In genomic region chr10:79207096-79207357, GRCh38 we compare ENCODE assay signal across 18 cellular contexts.
DNase-seq lines count a peak whose midpoint lies in the region; ATAC-seq lines count a peak whose summit lies in the region.
"Had no signal": no experiment of that assay in that cellular context is flagged by ENCODE, and none has a peak within 500 bp of the region (broad histone marks: within the 10 kb centered on the region; RNA-seq: fewer than 3 reads in every experiment).

No MANE protein-coding gene starts in this region.

- H3K4me1 ChIP-seq in BLaER1 (peaks cover 74% of the 10 kb centered on the region), trophoblast cell (ENCODE audit: control insufficient read depth in 1 of 2, insufficient read depth in 2 of 2, low read length in 2 of 2) (peaks cover 4 to 14% of the 10 kb centered on the region in 2 experiments)

- H3K4me2 ChIP-seq in BLaER1 (peak overlapping the region; percentile 43), trophoblast cell (ENCODE audit: low read length) (no peak overlapping the region)
- H3K4me2 ChIP-seq: A549, GM23338 had no signal

- H3K27ac Mint-ChIP-seq in activated T-helper 17 cell treated with anti-CD3 and anti-CD28 coated beads, Interleukin-2, amount 50 U/mL, for 72 hours: peak overlapping the region; percentile 25
- H3K27ac Mint-ChIP-seq: CD4-positive, CD25-positive, alpha-beta regulatory T cell; GM23338; IgD-negative memory B cell had no signal

- no peaks in the 10 kb centered on the region for H3K27me3 Mint-ChIP-seq in activated T-helper 17 cell treated with anti-CD3 and anti-CD28 coated beads, Interleukin-2, amount 50 U/mL, for 72 hours
- H3K27me3 Mint-ChIP-seq: CD4-positive, CD25-positive, alpha-beta regulatory T cell; CD8-positive, alpha-beta memory T cell; IgD-negative memory B cell had no signal

- H3K9me3 ChIP-seq in BLaER1 (no peaks in the 10 kb centered on the region), trophoblast cell (ENCODE audit: insufficient read depth, low read depth, low read length) (peaks cover 3% of the 10 kb centered on the region)
- H3K9me3 ChIP-seq: A549 had no signal

- H3K79me1 ChIP-seq in trophoblast cell (ENCODE audit: low read length): no peaks in the 10 kb centered on the region

- H3K36me3 ChIP-seq in BLaER1 (peaks cover 95% of the 10 kb centered on the region), trophoblast cell (ENCODE audit: control insufficient read depth in 1 of 2, insufficient read depth in 2 of 2, low read length in 2 of 2) (peaks cover 71 to 84% of the 10 kb centered on the region in 2 experiments)

- no peaks in the 10 kb centered on the region for H3K27me3 ChIP-seq in BLaER1
- no peaks in the 10 kb centered on the region for H3K27me3 ChIP-seq in trophoblast cell (ENCODE audit: insufficient read depth, low read length)

- H2BK12ac ChIP-seq in trophoblast cell (ENCODE audit: low read length): no peak overlapping the region

- peaks cover 20% of the 10 kb centered on the region for H3K36me3 Mint-ChIP-seq in activated T-helper 17 cell treated with anti-CD3 and anti-CD28 coated beads, Interleukin-2, amount 50 U/mL, for 72 hours (ENCODE audit: low read depth)
- H3K36me3 Mint-ChIP-seq: IgD-negative memory B cell had no signal

- H3K9me3 Mint-ChIP-seq in activated T-helper 17 cell treated with anti-CD3 and anti-CD28 coated beads, Interleukin-2, amount 50 U/mL, for 72 hours: no peaks in the 10 kb centered on the region
- H3K9me3 Mint-ChIP-seq: CD8-positive, alpha-beta memory T cell; GM23338; IgD-negative memory B cell had no signal

- no peak overlapping the region for H2AK5ac ChIP-seq in trophoblast cell (ENCODE audit: low read length)

- H3K4me3 ChIP-seq in BLaER1 (no peak overlapping the region), trophoblast cell (ENCODE audit: low read depth, low read length) (no peak overlapping the region)
- H3K4me3 ChIP-seq: A549, GM23338 had no signal

- H2BK5ac ChIP-seq in trophoblast cell (ENCODE audit: low read depth, low read length, poor library complexity): no peak overlapping the region

- H3K79me2 ChIP-seq in trophoblast cell (ENCODE audit: control insufficient read depth, insufficient read depth, low read length, poor library complexity): no peaks in the 10 kb centered on the region

- H3K18ac ChIP-seq in trophoblast cell (ENCODE audit: low read length): peak overlapping the region; percentile 12

- H3K27ac ChIP-seq in BLaER1 (0 out of 2 replicates have a peak overlapping the region, but pooled peaks have one; percentile 38), trophoblast cell (ENCODE audit: low read depth, low read length) (no peak overlapping the region), substantia nigra (ENCODE audit: low read depth, low read length, poor library complexity, severe bottlenecking) (peak overlapping the region; percentile 26)
- H3K27ac ChIP-seq: 22Rv1, A549 had no signal

- no peak overlapping the region for H2AFZ ChIP-seq in trophoblast cell (ENCODE audit: insufficient read depth, low read length, poor library complexity)
- H2AFZ ChIP-seq: GM23338 had no signal

- H3K14ac ChIP-seq in trophoblast cell (ENCODE audit: low read length): no peak overlapping the region

- peaks cover 98% of the 10 kb centered on the region for H4K20me1 ChIP-seq in BLaER1

- no peak overlapping the region for H4K8ac ChIP-seq in trophoblast cell (ENCODE audit: low read depth, low read length)

- no peak overlapping the region for H3K23ac ChIP-seq in trophoblast cell (ENCODE audit: low read length)

- H4K91ac ChIP-seq in trophoblast cell (ENCODE audit: low read depth, low read length): no peak overlapping the region

- H4K12ac ChIP-seq in trophoblast cell (ENCODE audit: low read depth, low read length): no peak overlapping the region

- H3K9ac ChIP-seq in BLaER1: no peak overlapping the region
- H3K9ac ChIP-seq in trophoblast cell (ENCODE audit: low read length): no peak overlapping the region

- ATAC-seq in activated T-helper 17 cell treated with anti-CD3 and anti-CD28 coated beads, Interleukin-2, amount 50 U/mL, for 72 hours (replicated peaks): no peak
- ATAC-seq in HG03280 (IDR thresholded peaks at IDR 0.05; ENCODE audit: unreplicated experiment): no peak
- ATAC-seq: A549, GM23338, HepG2 had no signal

- no peak overlapping the region for H3K4me3 Mint-ChIP-seq in activated T-helper 17 cell treated with anti-CD3 and anti-CD28 coated beads, Interleukin-2, amount 50 U/mL, for 72 hours
- H3K4me3 Mint-ChIP-seq: CD8-positive, alpha-beta memory T cell; GM23338; IgD-negative memory B cell had no signal

- H2BK120ac ChIP-seq in trophoblast cell (ENCODE audit: insufficient read depth, low read length, poor library complexity): no peak overlapping the region

- H3K4me1 Mint-ChIP-seq in activated T-helper 17 cell treated with anti-CD3 and anti-CD28 coated beads, Interleukin-2, amount 50 U/mL, for 72 hours: no peaks in the 10 kb centered on the region
- H3K4me1 Mint-ChIP-seq: CD8-positive, alpha-beta memory T cell; GM23338 had no signal

- H3K4ac ChIP-seq in trophoblast cell (ENCODE audit: low read depth, low read length): no peak overlapping the region

- DNase-seq in trophoblast cell (no peak), substantia nigra (lab: John Stamatoyannopoulos, UW) (no peak), T-helper 1 cell (no peak), NCI-H2196 (lab: John Stamatoyannopoulos, UW; ENCODE audit: unreplicated experiment) (no peak)
- DNase-seq: AML-193; CD4-positive, CD25-positive, alpha-beta regulatory T cell; CD8-positive, alpha-beta memory T cell; COR-L47; DMS 273 treated with DMSO at 0.1 percent for 48 hours; HCEC 1CT had no signal

- WGBS in trophoblast cell (ENCODE audit: extremely low coverage, insufficient coverage, insufficient read length): no CpG with 5 or more reads among the region's 4 CpGs
